In genomic region chr16:19183187-19183586, GRCh38 we compare ENCODE assay signal across 1 cellular context.
TF ChIP-seq lines count a peak whose summit lies in the region.

No MANE protein-coding gene starts in this region.

TF ChIP-seq in H1, 55 proteins besides CTCF, POLR2A, EP300 and RAD21:
- no peak for TF ChIP-seq TCF12 (IDR thresholded peaks at IDR 0.05; ENCODE audit: low read depth, low read length)
- no peak for TF ChIP-seq POU5F1 (IDR thresholded peaks at IDR 0.05; ENCODE audit: low read depth, low read length)
